24 cellular contexts compared by ENCODE assay signal in the genomic region with DNA sequence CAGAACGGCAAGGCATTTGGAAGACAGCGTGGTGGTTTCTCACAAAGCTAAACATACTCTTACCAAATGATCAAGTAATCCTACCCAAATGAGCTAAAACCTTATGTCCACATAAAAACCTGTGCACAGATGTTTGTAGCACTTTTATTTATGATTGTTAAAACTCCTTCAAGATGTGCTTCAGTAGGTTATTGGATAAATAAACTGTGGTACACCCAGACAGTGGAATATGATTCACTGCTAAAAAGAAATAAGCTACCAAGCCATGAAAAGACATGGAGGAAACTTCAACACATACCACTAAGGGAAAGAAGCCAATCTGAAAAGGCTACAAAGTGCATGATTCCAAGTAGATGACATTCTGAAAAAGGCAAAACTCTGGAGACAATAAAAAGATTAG.
"Had no signal": no experiment of that assay in that cellular context is flagged by ENCODE, and none has a peak within 500 bp of the region (broad histone marks: within the 10 kb centered on the region; RNA-seq: fewer than 3 reads in every experiment).

No MANE protein-coding gene starts in this region.

- H3K4me1 ChIP-seq: gastrocnemius medialis, heart right ventricle, left ventricle myocardium inferior, neural progenitor cell, parathyroid adenoma, psoas muscle, right lobe of liver, spleen, upper lobe of right lung, vagina had no signal

- ATAC-seq: effector memory CD8-positive, alpha-beta T cell; gastrocnemius medialis; heart right ventricle; natural killer cell treated with Interleukin-12 subunit alpha and Interleukin-12 subunit beta and Interleukin-15 and Interleukin-18, amount 100 ng/mL, for 72 hours; psoas muscle; right lobe of liver; stimulated activated memory B cell treated with anti-CD40 and anti-IgM and Interleukin-4, amounts not matched to agents 10 μg/mL and 1 μg/mL and 100 μg/mL, for 72 hours; upper lobe of right lung had no signal

- H2AFZ ChIP-seq: neural progenitor cell, parathyroid adenoma had no signal

- H3K4me2 ChIP-seq: neural progenitor cell had no signal

- H3K4me3 ChIP-seq: esophagus squamous epithelium, gastrocnemius medialis, heart right ventricle, left ventricle myocardium inferior, lung, neural progenitor cell, psoas muscle, right lobe of liver, spleen, tibial nerve, upper lobe of right lung, vagina had no signal

- FAIRE-seq: colon had no signal

- H3K27ac ChIP-seq: esophagus squamous epithelium, gastrocnemius medialis, heart right ventricle, left ventricle myocardium inferior, neural progenitor cell, parathyroid adenoma, psoas muscle, right lobe of liver, spleen, upper lobe of right lung, vagina had no signal

- H3K27me3 ChIP-seq: neural progenitor cell, right lobe of liver, tibial nerve, vagina had no signal

- H3K9ac ChIP-seq: neural progenitor cell, parathyroid adenoma had no signal

- H3K9me3 ChIP-seq: gastrocnemius medialis, right lobe of liver, upper lobe of right lung, vagina had no signal

- H3K79me2 ChIP-seq: parathyroid adenoma had no signal

- DNase-seq: effector memory CD8-positive, alpha-beta T cell; esophagus squamous epithelium; gastrocnemius medialis; heart right ventricle; left ventricle myocardium inferior; mesenchymal stem cell; midbrain; occipital lobe; psoas muscle; retina; right lobe of liver; spleen; stimulated activated CD4-positive, alpha-beta T cell treated with anti-CD3 and anti-CD28 coated beads, Interleukin-15, amount 100 ng/mL, for 24 hours; stimulated activated CD4-positive, alpha-beta T cell treated with anti-CD3 and anti-CD28 coated beads, Interleukin-1b, Interleukin-23, amount 100 ng/mL, for 48 hours; stimulated activated CD4-positive, alpha-beta T cell treated with anti-CD3 and anti-CD28 coated beads, Interleukin-4, amount 100 ng/mL, for 24 hours; upper lobe of right lung had no signal

- H3K36me3 ChIP-seq: esophagus squamous epithelium, gastrocnemius medialis, heart right ventricle, left ventricle myocardium inferior, neural progenitor cell, right lobe of liver, spleen, tibial nerve, upper lobe of right lung, vagina had no signal
